In genomic region chr5:157603333-157604190, GRCh38 we compare ENCODE assay signal across 9 cellular contexts. TPM values are rescaled to one million over a fixed set of nuclear protein-coding genes. Genes with fewer than 3 reads are reported as not detected.
A peak's percentile ranks its signal among the peaks of the same experiment; 100 is the strongest.
DNase-seq lines count a peak whose midpoint lies in the region; ATAC-seq and TF ChIP-seq lines count a peak whose summit lies in the region.
"Had no signal": no experiment of that assay in that cellular context is flagged by ENCODE, and none has a peak within 500 bp of the region (broad histone marks: within the 10 kb centered on the region; RNA-seq: fewer than 3 reads in every experiment).

No MANE protein-coding gene starts in this region.

- no peaks in the 10 kb centered on the region for H3K27me3 Mint-ChIP-seq in mesothelial cell of epicardium (ENCODE audit: low read depth)

- H3K4me1 Mint-ChIP-seq in mesothelial cell of epicardium: peaks cover 7% of the 10 kb centered on the region

- DNase-seq in COLO829 (ENCODE audit: low spot score): peak; percentile 70
- peak; percentile 50 for DNase-seq in HS-27A (ENCODE audit: low read depth)
- DNase-seq in effector memory CD4-positive, alpha-beta T cell: peak; percentile 64 to 75 (median 66)
- peak; percentile 54 for DNase-seq in stimulated activated CD4-positive, alpha-beta T cell treated with anti-CD3 and anti-CD28 coated beads, Interleukin-4, amount 100 ng/mL, for 1 hour
- no peak for DNase-seq in mesothelial cell of epicardium (ENCODE audit: low spot score in 2 of 2, unreplicated experiment in 2 of 2)
- DNase-seq in mesenteric fat pad (ENCODE audit: low spot score): no peak

- TF ChIP-seq CTCF in mesothelial cell of epicardium (IDR thresholded peaks at IDR 0.05; ENCODE audit: unreplicated experiment): no peak

- H3K27ac ChIP-seq in effector memory CD4-positive, alpha-beta T cell (ENCODE audit: insufficient read depth, low read length, poor library complexity, severe bottlenecking): peak overlapping the region; percentile 80

- H3K4me3 ChIP-seq in effector memory CD4-positive, alpha-beta T cell (ENCODE audit: insufficient read depth, low read depth, low read length, poor library complexity, severe bottlenecking): no peak overlapping the region

- no peaks in the 10 kb centered on the region for H3K9me3 ChIP-seq in effector memory CD4-positive, alpha-beta T cell (ENCODE audit: control insufficient read depth, low read length)

- peaks cover 5% of the 10 kb centered on the region for H3K9me3 Mint-ChIP-seq in mesothelial cell of epicardium
- H3K9me3 Mint-ChIP-seq: nephron had no signal

- no peaks in the 10 kb centered on the region for H3K36me3 ChIP-seq in effector memory CD4-positive, alpha-beta T cell (ENCODE audit: control insufficient read depth, insufficient read depth, low read length)

- ATAC-seq in activated CD4-positive, CD25-positive, alpha-beta regulatory T cell treated with anti-CD3 and anti-CD28 coated beads, Interleukin-2, amount 50 U/mL, for 24 hours: peak; percentile 58 to 63
- no peak for ATAC-seq in GM21723 (IDR thresholded peaks at IDR 0.05; ENCODE audit: unreplicated experiment)

- no peak overlapping the region for H3K4me3 Mint-ChIP-seq in mesothelial cell of epicardium
- H3K4me3 Mint-ChIP-seq: nephron had no signal

- no peaks in the 10 kb centered on the region for H3K27me3 ChIP-seq in effector memory CD4-positive, alpha-beta T cell (replicated peaks; ENCODE audit: control insufficient read depth, insufficient read depth, low read length, poor library complexity, severe bottlenecking)

- no peak overlapping the region for H3K27ac Mint-ChIP-seq in mesothelial cell of epicardium
- H3K27ac Mint-ChIP-seq: nephron had no signal

- H3K36me3 Mint-ChIP-seq in mesothelial cell of epicardium: no peaks in the 10 kb centered on the region

- peaks cover 45% of the 10 kb centered on the region for H3K4me1 ChIP-seq in effector memory CD4-positive, alpha-beta T cell (ENCODE audit: control insufficient read depth, insufficient read depth, low read length, poor library complexity, severe bottlenecking)

RNA-seq across cellular contexts. Expression of gene ADAM19, which starts 28.0 kb away (rescaled TPM):
- total RNA-seq in mesothelial cell of epicardium (17.1 to 19.7 TPM (median 19.7 TPM) in 3 replicates), mesenteric fat pad (9.4 TPM)

RNA-seq across cellular contexts. Expression of gene SOX30, which starts 48.7 kb away (rescaled TPM):
- not detected in 3 replicates for total RNA-seq in mesothelial cell of epicardium
- total RNA-seq in mesenteric fat pad: not detected

Comparison
In these comparisons a context has a peak if more than half of its experiments do, and no peak if none do; other contexts are left out.
1. DNase-seq: peak in COLO829 (single experiment), HS-27A (single experiment), effector memory CD4-positive, alpha-beta T cell (3 of 3) and stimulated activated CD4-positive, alpha-beta T cell treated with anti-CD3 and anti-CD28 coated beads, Interleukin-4, amount 100 ng/mL, for 1 hour (single experiment); none in mesothelial cell of epicardium (0 of 2) and mesenteric fat pad (single experiment).